ENCODE assay signal across 2 cellular contexts in genomic region chr20:57219071-57219677, GRCh38.
A peak's percentile ranks its signal among the peaks of the same experiment; 100 is the strongest.
TF ChIP-seq lines count a peak whose summit lies in the region.

No MANE protein-coding gene starts in this region.

TF ChIP-seq in HEK293, 187 proteins besides CTCF, POLR2A, EP300 and RAD21:
- TF ChIP-seq EGR2 (tag by site-specific recombination; IDR thresholded peaks at IDR 0.05; ENCODE audit: low read depth) (peak; percentile 57; the same call in 1 of the 2 replicates), MZF1 (tag by site-specific recombination; IDR thresholded peaks at IDR 0.05; ENCODE audit: borderline replicate concordance) (no peak), ZNF335 (tag by site-specific recombination; conservative IDR thresholded peaks at IDR 0.05) (no peak), MEIS1 (CRISPR knock-in tag; IDR thresholded peaks at IDR 0.05; ENCODE audit: borderline replicate concordance) (no peak), TSHZ1 (tag by site-specific recombination; IDR thresholded peaks at IDR 0.05; ENCODE audit: borderline replicate concordance) (no peak)

TF ChIP-seq in GM12878, 131 proteins besides CTCF, POLR2A, EP300 and RAD21 (continued from another document):
- TF ChIP-seq BMI1 (IDR thresholded peaks at IDR 0.05; ENCODE audit: borderline replicate concordance): no peak
- TF ChIP-seq ETV6 (conservative IDR thresholded peaks at IDR 0.05 in 1 of 2, IDR thresholded peaks at IDR 0.05 in 1 of 2; ENCODE audit: borderline replicate concordance in 1 of 2, low read depth in 1 of 2): 0 out of 4 replicates have a peak, but pooled peaks of 1 of the 2 experiments have one; percentile 50
